9 cellular contexts compared by ENCODE assay signal in genomic region chr7:2520808-2521146, GRCh38. TPM values are rescaled to one million over a fixed set of nuclear protein-coding genes. Genes with fewer than 3 reads are reported as not detected.
A peak's percentile ranks its signal among the peaks of the same experiment; 100 is the strongest.
DNase-seq lines count a peak whose midpoint lies in the region; ATAC-seq and TF ChIP-seq lines count a peak whose summit lies in the region.
"Had no signal": no experiment of that assay in that cellular context is flagged by ENCODE, and none has a peak within 500 bp of the region (broad histone marks: within the 10 kb centered on the region; RNA-seq: fewer than 3 reads in every experiment).

No MANE protein-coding gene starts in this region.

- H3K27ac ChIP-seq in stomach = peak overlapping the region; percentile 75 to 94 (median 90)

- H3K36me3 ChIP-seq in stomach = peaks cover 0 to 12% (median 7%) of the 10 kb centered on the region in 4 donors

- peaks cover 69 to 78% (median 71%) of the 10 kb centered on the region in 4 donors for H3K4me1 ChIP-seq in stomach

- peak overlapping the region; percentile 57 to 78 (median 66) for H3K4me3 ChIP-seq in stomach

- 3 to 38% (median 13%) methylated on average over 1 to 7 of the region's 7 CpGs for WGBS in stomach, 5 donors

- H3K27ac Mint-ChIP-seq in activated CD8-positive, alpha-beta T cell treated with anti-CD3 and anti-CD28 coated beads for 36 hours = peak overlapping the region; percentile 87
- H3K27ac Mint-ChIP-seq in immature natural killer cell = peak overlapping the region; percentile 87 to 97 (median 94)

- TF ChIP-seq EP300 in stomach (IDR thresholded peaks at IDR 0.05) = no peak

- H3K4me3 Mint-ChIP-seq in activated CD8-positive, alpha-beta T cell treated with anti-CD3 and anti-CD28 coated beads for 36 hours = peak overlapping the region; percentile 97
- peak overlapping the region; percentile 95 to 99 (median 97) for H3K4me3 Mint-ChIP-seq in immature natural killer cell

- H3K27me3 ChIP-seq in stomach = peaks cover 0 to 70% (median 8%) of the 10 kb centered on the region in 3 donors

- POLR2A ChIA-PET in activated CD8-positive, alpha-beta T cell treated with anti-CD3 and anti-CD28 coated beads for 36 hours (lab: Charles Lee) = interaction anchor here (1.0 to 6.0 kb wide), 4 partner anchors 10 to 39 kb away, joined by 3 to 60 read pairs (median 5); partner anchors contain the start of gene IQCE

- no peaks in the 10 kb centered on the region for H3K27me3 Mint-ChIP-seq in activated CD8-positive, alpha-beta T cell treated with anti-CD3 and anti-CD28 coated beads for 36 hours
- H3K27me3 Mint-ChIP-seq in immature natural killer cell (ENCODE audit: low read depth in 3 of 3) = peaks cover 14 to 47% (median 27%) of the 10 kb centered on the region in 3 donors

- CTCF ChIA-PET in activated CD8-positive, alpha-beta T cell treated with anti-CD3 and anti-CD28 coated beads for 36 hours (lab: Charles Lee) = interaction anchor here (0.9 kb wide), 1 partner anchor 52 kb away, joined by 3 read pairs; no protein-coding TSS in a partner anchor

- no peaks in the 10 kb centered on the region for H3K9me3 Mint-ChIP-seq in activated CD8-positive, alpha-beta T cell treated with anti-CD3 and anti-CD28 coated beads for 36 hours
- H3K9me3 Mint-ChIP-seq in immature natural killer cell = no peaks in the 10 kb centered on the region

- peaks cover 20% of the 10 kb centered on the region for H3K36me3 Mint-ChIP-seq in activated CD8-positive, alpha-beta T cell treated with anti-CD3 and anti-CD28 coated beads for 36 hours (ENCODE audit: low read depth)
- H3K36me3 Mint-ChIP-seq in immature natural killer cell = peaks cover 0 to 5% (median 0%) of the 10 kb centered on the region in 3 donors

- ATAC-seq in activated CD8-positive, alpha-beta T cell treated with anti-CD3 and anti-CD28 coated beads for 36 hours = no peak
- ATAC-seq in HG03196 (IDR thresholded peaks at IDR 0.05; ENCODE audit: unreplicated experiment) = no peak
- ATAC-seq: K562 had no signal

- intact Hi-C loops in activated CD8-positive, alpha-beta T cell treated with anti-CD3 and anti-CD28 coated beads for 36 hours (cut with micrococcal nuclease) = loop anchor here (5.0 to 10.0 kb wide), 3 partner anchors 43 to 116 kb away; partner anchors contain the start of genes CHST12 and GRIFIN
- intact Hi-C loops in stomach (cut with DNase I; ENCODE audit: low total_unique reads) = no loop called here

- H3K9me3 ChIP-seq in stomach = no peaks in the 10 kb centered on the region

- TF ChIP-seq CTCF in activated CD8-positive, alpha-beta T cell treated with anti-CD3 and anti-CD28 coated beads for 36 hours (IDR thresholded peaks at IDR 0.05) = no peak
- TF ChIP-seq CTCF in stomach (IDR thresholded peaks at IDR 0.05) = no peak

- H3K4me1 Mint-ChIP-seq in activated CD8-positive, alpha-beta T cell treated with anti-CD3 and anti-CD28 coated beads for 36 hours (ENCODE audit: low read depth) = peaks cover 31% of the 10 kb centered on the region
- peaks cover 37% of the 10 kb centered on the region in 2 donors for H3K4me1 Mint-ChIP-seq in immature natural killer cell

- DNase-seq in NCI-H345 (lab: John Stamatoyannopoulos, UW) (peak; percentile 26), NCI-H345 treated with DMSO at 0.1 percent for 48 hours (lab: John Stamatoyannopoulos, UW; ENCODE audit: unreplicated experiment) (no peak), immature natural killer cell (no peak), stomach (no peak), GM19240 (ENCODE audit: insufficient read length, low spot score) (no peak), hypothalamus (lab: John Stamatoyannopoulos, UW) (no peak)
- DNase-seq in activated CD8-positive, alpha-beta T cell treated with anti-CD3 and anti-CD28 coated beads for 36 hours = peak; percentile 32

- no peak for TF ChIP-seq POLR2A in stomach (IDR thresholded peaks at IDR 0.05)

RNA-seq across cellular contexts. Expression of gene LFNG, which starts 1.2 kb away (rescaled TPM):
- 10 to 100 TPM; 50.6 TPM for total RNA-seq in activated CD8-positive, alpha-beta T cell treated with anti-CD3 and anti-CD28 coated beads for 36 hours
- 1 to 10 TPM; 2.2 to 2.6 (median 2.3) TPM for polyA plus RNA-seq in immature natural killer cell
- 100 to 1,000 TPM in 1 of 5 donors, 10 to 100 TPM in 3, 1 to 10 TPM in 1; 8.0 to 103 (median 36.2) TPM for total RNA-seq in stomach
- 10 to 100 TPM; 11.8 to 15.4 (median 14.1) TPM for polyA plus RNA-seq in stomach

RNA-seq across cellular contexts. Expression of gene BRAT1, which starts 34.5 kb away (rescaled TPM):
- total RNA-seq in activated CD8-positive, alpha-beta T cell treated with anti-CD3 and anti-CD28 coated beads for 36 hours = 10 to 100 TPM; 30.9 to 32.6 TPM
- polyA plus RNA-seq in immature natural killer cell (10 to 100 TPM; 15.0 to 42.4 (median 19.2) TPM), stomach (10 to 100 TPM; 23.5 to 25.2 (median 23.5) TPM)
- total RNA-seq in stomach = 100 to 1,000 TPM in 1 of 5 donors, 10 to 100 TPM in 4; 16.3 to 119 (median 35.7) TPM

RNA-seq across cellular contexts. Expression of gene IQCE, which starts 38.0 kb away (rescaled TPM):
- 1 to 10 TPM; 4.0 to 4.3 TPM for total RNA-seq in activated CD8-positive, alpha-beta T cell treated with anti-CD3 and anti-CD28 coated beads for 36 hours
- polyA plus RNA-seq in immature natural killer cell (1 to 10 TPM in 2 of 3 donors, not detected in 1; 1.9 to 4.2 TPM), stomach (10 to 100 TPM in 1 of 3 donors, 1 to 10 TPM in 2; 3.0 to 10.5 (median 7.5) TPM)
- total RNA-seq in stomach = 100 to 1,000 TPM in 1 of 5 donors, 10 to 100 TPM in 3, 1 to 10 TPM in 1; 1.8 to 248 (median 49.1) TPM

RNA-seq across cellular contexts. Expression of gene GRIFIN, which starts 44.6 kb away (rescaled TPM):
- not detected for total RNA-seq in activated CD8-positive, alpha-beta T cell treated with anti-CD3 and anti-CD28 coated beads for 36 hours
- not detected for polyA plus RNA-seq in immature natural killer cell
- total RNA-seq in stomach = not detected
- polyA plus RNA-seq in stomach = not detected
- total RNA-seq: K562 had no signal
- polyA plus RNA-seq: K562 had no signal

Comparison
In these comparisons a context has a peak if more than half of its experiments do, and no peak if none do; other contexts are left out.
1. DNase-seq: peak in NCI-H345 (single experiment) and activated CD8-positive, alpha-beta T cell treated with anti-CD3 and anti-CD28 coated beads for 36 hours (single experiment); none in NCI-H345 treated with DMSO at 0.1 percent for 48 hours (single experiment), immature natural killer cell (0 of 3), stomach (single experiment), GM19240 (single experiment) and hypothalamus (0 of 51).